Comparison of ENCODE assay signal across 28 cellular contexts in genomic region chr18:14089176-14089575, GRCh38.
"Had no signal": no experiment of that assay in that cellular context is flagged by ENCODE, and none has a peak within 500 bp of the region (broad histone marks: within the 10 kb centered on the region; RNA-seq: fewer than 3 reads in every experiment).

No MANE protein-coding gene starts in this region.

- H3K27me3 Mint-ChIP-seq: activated CD4-positive, alpha-beta T cell treated with anti-CD3 and anti-CD28 coated beads, Interleukin-2, amount 10 ng/mL, durations not matched to agents 24 days and 14 days; activated naive CD4-positive, alpha-beta T cell treated with anti-CD3 and anti-CD28 coated beads, Interleukin-2, amount 50 U/mL, for 24 hours; activated naive CD8-positive, alpha-beta T cell treated with anti-CD3 and anti-CD28 coated beads, Interleukin-2, amount 10 ng/mL, durations not matched to agents 7 days and 5 days; brain; IgD-negative memory B cell had no signal

- H3K27ac Mint-ChIP-seq: activated CD4-positive, alpha-beta T cell treated with anti-CD3 and anti-CD28 coated beads, Interleukin-2, amount 10 ng/mL, durations not matched to agents 24 days and 14 days; activated CD8-positive, alpha-beta T cell treated with anti-CD3 and anti-CD28 coated beads for 36 hours; activated naive CD4-positive, alpha-beta T cell treated with anti-CD3 and anti-CD28 coated beads, Interleukin-2, amount 50 U/mL, for 24 hours; activated naive CD8-positive, alpha-beta T cell treated with anti-CD3 and anti-CD28 coated beads, Interleukin-2, amount 10 ng/mL, durations not matched to agents 7 days and 5 days; activated T-cell treated with anti-CD3 and anti-CD28 coated beads, Interleukin-2, amount 50 U/mL, for 24 hours; activated T-helper 2 cell treated with anti-CD3 and anti-CD28 coated beads, Interferon-gamma antibody, Interleukin-2, Interleukin-4, amounts not matched to agents 10 μg/mL and 5 μg/mL and 100 μg/mL, durations not matched to agents 14 hours and 24 hours and 36 hours; brain; IgD-negative memory B cell had no signal

- H3K4me1 Mint-ChIP-seq: activated CD4-positive, alpha-beta T cell treated with anti-CD3 and anti-CD28 coated beads, Interleukin-2, amount 10 ng/mL, durations not matched to agents 24 days and 14 days; activated naive CD4-positive, alpha-beta T cell treated with anti-CD3 and anti-CD28 coated beads, Interleukin-2, amount 50 U/mL, for 24 hours; IgD-negative memory B cell had no signal

- H3K4me3 Mint-ChIP-seq: activated CD4-positive, alpha-beta T cell treated with anti-CD3 and anti-CD28 coated beads, Interleukin-2, amount 10 ng/mL, durations not matched to agents 24 days and 14 days; activated CD8-positive, alpha-beta T cell treated with anti-CD3 and anti-CD28 coated beads for 36 hours; activated naive CD4-positive, alpha-beta T cell treated with anti-CD3 and anti-CD28 coated beads, Interleukin-2, amount 50 U/mL, for 24 hours; activated naive CD8-positive, alpha-beta T cell treated with anti-CD3 and anti-CD28 coated beads, Interleukin-2, amount 10 ng/mL, durations not matched to agents 7 days and 5 days; activated T-cell treated with anti-CD3 and anti-CD28 coated beads, Interleukin-2, amount 50 U/mL, for 24 hours; brain; IgD-negative memory B cell had no signal

- DNase-seq: activated CD4-positive, alpha-beta T cell treated with anti-CD3 and anti-CD28 coated beads, Interleukin-2, amount 10 ng/mL, durations not matched to agents 24 days and 14 days; activated CD4-positive, alpha-beta T cell treated with anti-CD3 and anti-CD28 coated beads, Interleukin-2, amount 50 U/mL, for 4 hours; activated CD8-positive, alpha-beta T cell treated with anti-CD3 and anti-CD28 coated beads for 36 hours; activated gamma-delta T cell; activated naive CD4-positive, alpha-beta T cell treated with Interleukin-2 at 50 U/mL for 16 hours; activated naive CD8-positive, alpha-beta T cell treated with anti-CD3 and anti-CD28 coated beads, Interleukin-2, amount 10 ng/mL, durations not matched to agents 7 days and 5 days; activated T-cell treated with anti-CD3 and anti-CD28 coated beads, Interleukin-2, amount 50 U/mL, for 24 hours; amygdala; caudate nucleus; Karpas-422; KBM-7; NCI-H1048; NCI-H1105 treated with DMSO at 0.1 percent for 48 hours; NCI-H1436; NCI-H1694; NCI-H2029; NCI-H345; NCI-H524 treated with DMSO at 0.1 percent for 48 hours; RPMI8226; SIG-M5; SW 1271; T1000 had no signal

- ATAC-seq: activated CD8-positive, alpha-beta T cell treated with anti-CD3 and anti-CD28 coated beads for 36 hours; Panc1; Right ventricle myocardium inferior had no signal

- H3K9me3 Mint-ChIP-seq: activated CD4-positive, alpha-beta T cell treated with anti-CD3 and anti-CD28 coated beads, Interleukin-2, amount 10 ng/mL, durations not matched to agents 24 days and 14 days; activated CD8-positive, alpha-beta T cell treated with anti-CD3 and anti-CD28 coated beads for 36 hours; activated naive CD4-positive, alpha-beta T cell treated with anti-CD3 and anti-CD28 coated beads, Interleukin-2, amount 50 U/mL, for 24 hours; activated naive CD8-positive, alpha-beta T cell treated with anti-CD3 and anti-CD28 coated beads, Interleukin-2, amount 10 ng/mL, durations not matched to agents 7 days and 5 days; activated T-cell treated with anti-CD3 and anti-CD28 coated beads, Interleukin-2, amount 50 U/mL, for 24 hours; activated T-helper 2 cell treated with anti-CD3 and anti-CD28 coated beads, Interferon-gamma antibody, Interleukin-2, Interleukin-4, amounts not matched to agents 10 μg/mL and 5 μg/mL and 100 μg/mL, durations not matched to agents 14 hours and 24 hours and 36 hours; brain; IgD-negative memory B cell had no signal

- H3K36me3 Mint-ChIP-seq: brain had no signal
